Comparison of ENCODE assay signal across 1 cellular context in the genomic region with DNA sequence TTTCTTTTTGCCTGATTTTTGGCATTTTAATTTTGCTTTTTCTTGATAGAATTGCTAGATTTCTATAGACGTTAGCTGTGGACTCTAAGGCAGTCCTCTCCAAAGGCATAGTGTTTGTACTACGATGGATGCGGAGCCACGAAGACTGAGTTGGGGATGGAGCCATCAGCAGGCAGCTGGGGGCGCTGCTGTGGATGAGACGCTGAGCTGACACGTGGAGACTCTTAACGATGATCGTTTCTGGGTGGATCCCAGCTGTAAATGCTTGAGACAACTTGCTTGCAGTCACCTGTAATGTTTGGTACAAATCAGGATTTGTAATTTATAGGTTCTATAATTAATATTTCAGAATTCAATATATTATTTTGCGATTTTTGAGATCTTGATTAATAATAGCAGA.
A peak's percentile ranks its signal among the peaks of the same experiment; 100 is the strongest.
TF ChIP-seq lines count a peak whose summit lies in the region.

No MANE protein-coding gene starts in this region.

TF ChIP-seq in K562, 482 proteins besides CTCF, POLR2A, EP300 and RAD21 (continued from another document and continues in another):
- TF ChIP-seq, protein P1, sequence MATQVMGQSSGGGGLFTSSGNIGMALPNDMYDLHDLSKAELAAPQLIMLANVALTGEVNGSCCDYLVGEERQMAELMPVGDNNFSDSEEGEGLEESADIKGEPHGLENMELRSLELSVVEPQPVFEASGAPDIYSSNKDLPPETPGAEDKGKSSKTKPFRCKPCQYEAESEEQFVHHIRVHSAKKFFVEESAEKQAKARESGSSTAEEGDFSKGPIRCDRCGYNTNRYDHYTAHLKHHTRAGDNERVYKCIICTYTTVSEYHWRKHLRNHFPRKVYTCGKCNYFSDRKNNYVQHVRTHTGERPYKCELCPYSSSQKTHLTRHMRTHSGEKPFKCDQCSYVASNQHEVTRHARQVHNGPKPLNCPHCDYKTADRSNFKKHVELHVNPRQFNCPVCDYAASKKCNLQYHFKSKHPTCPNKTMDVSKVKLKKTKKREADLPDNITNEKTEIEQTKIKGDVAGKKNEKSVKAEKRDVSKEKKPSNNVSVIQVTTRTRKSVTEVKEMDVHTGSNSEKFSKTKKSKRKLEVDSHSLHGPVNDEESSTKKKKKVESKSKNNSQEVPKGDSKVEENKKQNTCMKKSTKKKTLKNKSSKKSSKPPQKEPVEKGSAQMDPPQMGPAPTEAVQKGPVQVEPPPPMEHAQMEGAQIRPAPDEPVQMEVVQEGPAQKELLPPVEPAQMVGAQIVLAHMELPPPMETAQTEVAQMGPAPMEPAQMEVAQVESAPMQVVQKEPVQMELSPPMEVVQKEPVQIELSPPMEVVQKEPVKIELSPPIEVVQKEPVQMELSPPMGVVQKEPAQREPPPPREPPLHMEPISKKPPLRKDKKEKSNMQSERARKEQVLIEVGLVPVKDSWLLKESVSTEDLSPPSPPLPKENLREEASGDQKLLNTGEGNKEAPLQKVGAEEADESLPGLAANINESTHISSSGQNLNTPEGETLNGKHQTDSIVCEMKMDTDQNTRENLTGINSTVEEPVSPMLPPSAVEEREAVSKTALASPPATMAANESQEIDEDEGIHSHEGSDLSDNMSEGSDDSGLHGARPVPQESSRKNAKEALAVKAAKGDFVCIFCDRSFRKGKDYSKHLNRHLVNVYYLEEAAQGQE (CRISPR knock-in tag; IDR thresholded peaks at IDR 0.05; ENCODE audit: low read depth) = no peak
- TF ChIP-seq RAD51 (IDR thresholded peaks at IDR 0.05; ENCODE audit: borderline replicate concordance, low read depth) (peak; percentile 34; the same call in 1 of the 2 replicates), ZNF174 (CRISPR knock-in tag; IDR thresholded peaks at IDR 0.05) (no peak), TCF3 (CRISPR knock-in tag; IDR thresholded peaks at IDR 0.05) (no peak), GATAD2A (IDR thresholded peaks at IDR 0.05) (no peak), MCM3 (IDR thresholded peaks at IDR 0.05) (no peak), ZNF23 (CRISPR knock-in tag; IDR thresholded peaks at IDR 0.05) (no peak), LEF1 (IDR thresholded peaks at IDR 0.05) (peak; percentile 23; the same call in 1 of the 2 replicates), ZFP1 (CRISPR knock-in tag; IDR thresholded peaks at IDR 0.05) (no peak), SREBF2 (CRISPR knock-in tag; IDR thresholded peaks at IDR 0.05) (no peak), NBN (IDR thresholded peaks at IDR 0.05; ENCODE audit: low read depth) (peak; percentile 30; the same call in 1 of the 2 replicates), ZNF253 (CRISPR knock-in tag; conservative IDR thresholded peaks at IDR 0.05) (no peak), CBFB (CRISPR knock-in tag; IDR thresholded peaks at IDR 0.05) (no peak), FOXK1 (CRISPR knock-in tag; IDR thresholded peaks at IDR 0.05; ENCODE audit: borderline replicate concordance) (no peak), TCF7 (IDR thresholded peaks at IDR 0.05; ENCODE audit: borderline replicate concordance) (no peak), FUS (optimal IDR thresholded peaks at IDR 0.05; ENCODE audit: low read depth, low read length) (no peak), NFATC3 (IDR thresholded peaks at IDR 0.05) (no peak), POLR2AphosphoS5 (IDR thresholded peaks at IDR 0.05; ENCODE audit: control insufficient read depth, insufficient read depth, low read depth, low read length) (no peak), ZNF263 (CRISPR knock-in tag; IDR thresholded peaks at IDR 0.05; ENCODE audit: borderline replicate concordance) (no peak; the same call in 1 of the 2 replicates), TAF1 (IDR thresholded peaks at IDR 0.05; ENCODE audit: control insufficient read depth, extremely low read depth, insufficient read depth, low read length, severe bottlenecking) (no peak), NUFIP1 (IDR thresholded peaks at IDR 0.05; ENCODE audit: partially characterized antibody) (no peak), CHD1 (IDR thresholded peaks at IDR 0.05; ENCODE audit: low read length) (no peak), ZNF644 (tag; IDR thresholded peaks at IDR 0.05; ENCODE audit: low read depth) (no peak)
- TF ChIP-seq, protein P2, sequence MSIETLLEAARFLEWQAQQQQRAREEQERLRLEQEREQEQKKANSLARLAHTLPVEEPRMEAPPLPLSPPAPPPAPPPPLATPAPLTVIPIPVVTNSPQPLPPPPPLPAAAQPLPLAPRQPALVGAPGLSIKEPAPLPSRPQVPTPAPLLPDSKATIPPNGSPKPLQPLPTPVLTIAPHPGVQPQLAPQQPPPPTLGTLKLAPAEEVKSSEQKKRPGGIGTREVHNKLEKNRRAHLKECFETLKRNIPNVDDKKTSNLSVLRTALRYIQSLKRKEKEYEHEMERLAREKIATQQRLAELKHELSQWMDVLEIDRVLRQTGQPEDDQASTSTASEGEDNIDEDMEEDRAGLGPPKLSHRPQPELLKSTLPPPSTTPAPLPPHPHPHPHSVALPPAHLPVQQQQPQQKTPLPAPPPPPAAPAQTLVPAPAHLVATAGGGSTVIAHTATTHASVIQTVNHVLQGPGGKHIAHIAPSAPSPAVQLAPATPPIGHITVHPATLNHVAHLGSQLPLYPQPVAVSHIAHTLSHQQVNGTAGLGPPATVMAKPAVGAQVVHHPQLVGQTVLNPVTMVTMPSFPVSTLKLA (conservative IDR thresholded peaks at IDR 0.05) = peak; percentile 85 to 86
- TF ChIP-seq, protein P3, sequence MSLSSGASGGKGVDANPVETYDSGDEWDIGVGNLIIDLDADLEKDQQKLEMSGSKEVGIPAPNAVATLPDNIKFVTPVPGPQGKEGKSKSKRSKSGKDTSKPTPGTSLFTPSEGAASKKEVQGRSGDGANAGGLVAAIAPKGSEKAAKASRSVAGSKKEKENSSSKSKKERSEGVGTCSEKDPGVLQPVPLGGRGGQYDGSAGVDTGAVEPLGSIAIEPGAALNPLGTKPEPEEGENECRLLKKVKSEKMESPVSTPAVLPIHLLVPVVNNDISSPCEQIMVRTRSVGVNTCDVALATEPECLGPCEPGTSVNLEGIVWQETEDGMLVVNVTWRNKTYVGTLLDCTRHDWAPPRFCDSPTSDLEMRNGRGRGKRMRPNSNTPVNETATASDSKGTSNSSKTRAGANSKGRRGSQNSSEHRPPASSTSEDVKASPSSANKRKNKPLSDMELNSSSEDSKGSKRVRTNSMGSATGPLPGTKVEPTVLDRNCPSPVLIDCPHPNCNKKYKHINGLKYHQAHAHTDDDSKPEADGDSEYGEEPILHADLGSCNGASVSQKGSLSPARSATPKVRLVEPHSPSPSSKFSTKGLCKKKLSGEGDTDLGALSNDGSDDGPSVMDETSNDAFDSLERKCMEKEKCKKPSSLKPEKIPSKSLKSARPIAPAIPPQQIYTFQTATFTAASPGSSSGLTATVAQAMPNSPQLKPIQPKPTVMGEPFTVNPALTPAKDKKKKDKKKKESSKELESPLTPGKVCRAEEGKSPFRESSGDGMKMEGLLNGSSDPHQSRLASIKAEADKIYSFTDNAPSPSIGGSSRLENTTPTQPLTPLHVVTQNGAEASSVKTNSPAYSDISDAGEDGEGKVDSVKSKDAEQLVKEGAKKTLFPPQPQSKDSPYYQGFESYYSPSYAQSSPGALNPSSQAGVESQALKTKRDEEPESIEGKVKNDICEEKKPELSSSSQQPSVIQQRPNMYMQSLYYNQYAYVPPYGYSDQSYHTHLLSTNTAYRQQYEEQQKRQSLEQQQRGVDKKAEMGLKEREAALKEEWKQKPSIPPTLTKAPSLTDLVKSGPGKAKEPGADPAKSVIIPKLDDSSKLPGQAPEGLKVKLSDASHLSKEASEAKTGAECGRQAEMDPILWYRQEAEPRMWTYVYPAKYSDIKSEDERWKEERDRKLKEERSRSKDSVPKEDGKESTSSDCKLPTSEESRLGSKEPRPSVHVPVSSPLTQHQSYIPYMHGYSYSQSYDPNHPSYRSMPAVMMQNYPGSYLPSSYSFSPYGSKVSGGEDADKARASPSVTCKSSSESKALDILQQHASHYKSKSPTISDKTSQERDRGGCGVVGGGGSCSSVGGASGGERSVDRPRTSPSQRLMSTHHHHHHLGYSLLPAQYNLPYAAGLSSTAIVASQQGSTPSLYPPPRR (CRISPR knock-in tag; IDR thresholded peaks at IDR 0.05; ENCODE audit: borderline replicate concordance) = no peak
- TF ChIP-seq, protein P4, sequence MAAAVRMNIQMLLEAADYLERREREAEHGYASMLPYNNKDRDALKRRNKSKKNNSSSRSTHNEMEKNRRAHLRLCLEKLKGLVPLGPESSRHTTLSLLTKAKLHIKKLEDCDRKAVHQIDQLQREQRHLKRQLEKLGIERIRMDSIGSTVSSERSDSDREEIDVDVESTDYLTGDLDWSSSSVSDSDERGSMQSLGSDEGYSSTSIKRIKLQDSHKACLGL (CRISPR knock-in tag; IDR thresholded peaks at IDR 0.05; ENCODE audit: borderline replicate concordance, poor library complexity, severe bottlenecking) = no peak
- TF ChIP-seq, protein P5, sequence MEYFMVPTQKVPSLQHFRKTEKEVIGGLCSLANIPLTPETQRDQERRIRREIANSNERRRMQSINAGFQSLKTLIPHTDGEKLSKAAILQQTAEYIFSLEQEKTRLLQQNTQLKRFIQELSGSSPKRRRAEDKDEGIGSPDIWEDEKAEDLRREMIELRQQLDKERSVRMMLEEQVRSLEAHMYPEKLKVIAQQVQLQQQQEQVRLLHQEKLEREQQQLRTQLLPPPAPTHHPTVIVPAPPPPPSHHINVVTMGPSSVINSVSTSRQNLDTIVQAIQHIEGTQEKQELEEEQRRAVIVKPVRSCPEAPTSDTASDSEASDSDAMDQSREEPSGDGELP (CRISPR knock-in tag; IDR thresholded peaks at IDR 0.05; ENCODE audit: borderline replicate concordance) = peak; percentile 78
- TF ChIP-seq, protein P6, sequence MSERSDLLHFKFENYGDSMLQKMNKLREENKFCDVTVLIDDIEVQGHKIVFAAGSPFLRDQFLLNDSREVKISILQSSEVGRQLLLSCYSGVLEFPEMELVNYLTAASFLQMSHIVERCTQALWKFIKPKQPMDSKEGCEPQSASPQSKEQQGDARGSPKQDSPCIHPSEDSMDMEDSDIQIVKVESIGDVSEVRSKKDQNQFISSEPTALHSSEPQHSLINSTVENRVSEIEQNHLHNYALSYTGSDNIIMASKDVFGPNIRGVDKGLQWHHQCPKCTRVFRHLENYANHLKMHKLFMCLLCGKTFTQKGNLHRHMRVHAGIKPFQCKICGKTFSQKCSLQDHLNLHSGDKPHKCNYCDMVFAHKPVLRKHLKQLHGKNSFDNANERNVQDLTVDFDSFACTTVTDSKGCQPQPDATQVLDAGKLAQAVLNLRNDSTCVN (CRISPR knock-in tag; IDR thresholded peaks at IDR 0.05) = no peak
- TF ChIP-seq, protein P7, sequence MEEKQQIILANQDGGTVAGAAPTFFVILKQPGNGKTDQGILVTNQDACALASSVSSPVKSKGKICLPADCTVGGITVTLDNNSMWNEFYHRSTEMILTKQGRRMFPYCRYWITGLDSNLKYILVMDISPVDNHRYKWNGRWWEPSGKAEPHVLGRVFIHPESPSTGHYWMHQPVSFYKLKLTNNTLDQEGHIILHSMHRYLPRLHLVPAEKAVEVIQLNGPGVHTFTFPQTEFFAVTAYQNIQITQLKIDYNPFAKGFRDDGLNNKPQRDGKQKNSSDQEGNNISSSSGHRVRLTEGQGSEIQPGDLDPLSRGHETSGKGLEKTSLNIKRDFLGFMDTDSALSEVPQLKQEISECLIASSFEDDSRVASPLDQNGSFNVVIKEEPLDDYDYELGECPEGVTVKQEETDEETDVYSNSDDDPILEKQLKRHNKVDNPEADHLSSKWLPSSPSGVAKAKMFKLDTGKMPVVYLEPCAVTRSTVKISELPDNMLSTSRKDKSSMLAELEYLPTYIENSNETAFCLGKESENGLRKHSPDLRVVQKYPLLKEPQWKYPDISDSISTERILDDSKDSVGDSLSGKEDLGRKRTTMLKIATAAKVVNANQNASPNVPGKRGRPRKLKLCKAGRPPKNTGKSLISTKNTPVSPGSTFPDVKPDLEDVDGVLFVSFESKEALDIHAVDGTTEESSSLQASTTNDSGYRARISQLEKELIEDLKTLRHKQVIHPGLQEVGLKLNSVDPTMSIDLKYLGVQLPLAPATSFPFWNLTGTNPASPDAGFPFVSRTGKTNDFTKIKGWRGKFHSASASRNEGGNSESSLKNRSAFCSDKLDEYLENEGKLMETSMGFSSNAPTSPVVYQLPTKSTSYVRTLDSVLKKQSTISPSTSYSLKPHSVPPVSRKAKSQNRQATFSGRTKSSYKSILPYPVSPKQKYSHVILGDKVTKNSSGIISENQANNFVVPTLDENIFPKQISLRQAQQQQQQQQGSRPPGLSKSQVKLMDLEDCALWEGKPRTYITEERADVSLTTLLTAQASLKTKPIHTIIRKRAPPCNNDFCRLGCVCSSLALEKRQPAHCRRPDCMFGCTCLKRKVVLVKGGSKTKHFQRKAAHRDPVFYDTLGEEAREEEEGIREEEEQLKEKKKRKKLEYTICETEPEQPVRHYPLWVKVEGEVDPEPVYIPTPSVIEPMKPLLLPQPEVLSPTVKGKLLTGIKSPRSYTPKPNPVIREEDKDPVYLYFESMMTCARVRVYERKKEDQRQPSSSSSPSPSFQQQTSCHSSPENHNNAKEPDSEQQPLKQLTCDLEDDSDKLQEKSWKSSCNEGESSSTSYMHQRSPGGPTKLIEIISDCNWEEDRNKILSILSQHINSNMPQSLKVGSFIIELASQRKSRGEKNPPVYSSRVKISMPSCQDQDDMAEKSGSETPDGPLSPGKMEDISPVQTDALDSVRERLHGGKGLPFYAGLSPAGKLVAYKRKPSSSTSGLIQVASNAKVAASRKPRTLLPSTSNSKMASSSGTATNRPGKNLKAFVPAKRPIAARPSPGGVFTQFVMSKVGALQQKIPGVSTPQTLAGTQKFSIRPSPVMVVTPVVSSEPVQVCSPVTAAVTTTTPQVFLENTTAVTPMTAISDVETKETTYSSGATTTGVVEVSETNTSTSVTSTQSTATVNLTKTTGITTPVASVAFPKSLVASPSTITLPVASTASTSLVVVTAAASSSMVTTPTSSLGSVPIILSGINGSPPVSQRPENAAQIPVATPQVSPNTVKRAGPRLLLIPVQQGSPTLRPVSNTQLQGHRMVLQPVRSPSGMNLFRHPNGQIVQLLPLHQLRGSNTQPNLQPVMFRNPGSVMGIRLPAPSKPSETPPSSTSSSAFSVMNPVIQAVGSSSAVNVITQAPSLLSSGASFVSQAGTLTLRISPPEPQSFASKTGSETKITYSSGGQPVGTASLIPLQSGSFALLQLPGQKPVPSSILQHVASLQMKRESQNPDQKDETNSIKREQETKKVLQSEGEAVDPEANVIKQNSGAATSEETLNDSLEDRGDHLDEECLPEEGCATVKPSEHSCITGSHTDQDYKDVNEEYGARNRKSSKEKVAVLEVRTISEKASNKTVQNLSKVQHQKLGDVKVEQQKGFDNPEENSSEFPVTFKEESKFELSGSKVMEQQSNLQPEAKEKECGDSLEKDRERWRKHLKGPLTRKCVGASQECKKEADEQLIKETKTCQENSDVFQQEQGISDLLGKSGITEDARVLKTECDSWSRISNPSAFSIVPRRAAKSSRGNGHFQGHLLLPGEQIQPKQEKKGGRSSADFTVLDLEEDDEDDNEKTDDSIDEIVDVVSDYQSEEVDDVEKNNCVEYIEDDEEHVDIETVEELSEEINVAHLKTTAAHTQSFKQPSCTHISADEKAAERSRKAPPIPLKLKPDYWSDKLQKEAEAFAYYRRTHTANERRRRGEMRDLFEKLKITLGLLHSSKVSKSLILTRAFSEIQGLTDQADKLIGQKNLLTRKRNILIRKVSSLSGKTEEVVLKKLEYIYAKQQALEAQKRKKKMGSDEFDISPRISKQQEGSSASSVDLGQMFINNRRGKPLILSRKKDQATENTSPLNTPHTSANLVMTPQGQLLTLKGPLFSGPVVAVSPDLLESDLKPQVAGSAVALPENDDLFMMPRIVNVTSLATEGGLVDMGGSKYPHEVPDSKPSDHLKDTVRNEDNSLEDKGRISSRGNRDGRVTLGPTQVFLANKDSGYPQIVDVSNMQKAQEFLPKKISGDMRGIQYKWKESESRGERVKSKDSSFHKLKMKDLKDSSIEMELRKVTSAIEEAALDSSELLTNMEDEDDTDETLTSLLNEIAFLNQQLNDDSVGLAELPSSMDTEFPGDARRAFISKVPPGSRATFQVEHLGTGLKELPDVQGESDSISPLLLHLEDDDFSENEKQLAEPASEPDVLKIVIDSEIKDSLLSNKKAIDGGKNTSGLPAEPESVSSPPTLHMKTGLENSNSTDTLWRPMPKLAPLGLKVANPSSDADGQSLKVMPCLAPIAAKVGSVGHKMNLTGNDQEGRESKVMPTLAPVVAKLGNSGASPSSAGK (IDR thresholded peaks at IDR 0.05) = peak; percentile 97
